In the genomic region with DNA sequence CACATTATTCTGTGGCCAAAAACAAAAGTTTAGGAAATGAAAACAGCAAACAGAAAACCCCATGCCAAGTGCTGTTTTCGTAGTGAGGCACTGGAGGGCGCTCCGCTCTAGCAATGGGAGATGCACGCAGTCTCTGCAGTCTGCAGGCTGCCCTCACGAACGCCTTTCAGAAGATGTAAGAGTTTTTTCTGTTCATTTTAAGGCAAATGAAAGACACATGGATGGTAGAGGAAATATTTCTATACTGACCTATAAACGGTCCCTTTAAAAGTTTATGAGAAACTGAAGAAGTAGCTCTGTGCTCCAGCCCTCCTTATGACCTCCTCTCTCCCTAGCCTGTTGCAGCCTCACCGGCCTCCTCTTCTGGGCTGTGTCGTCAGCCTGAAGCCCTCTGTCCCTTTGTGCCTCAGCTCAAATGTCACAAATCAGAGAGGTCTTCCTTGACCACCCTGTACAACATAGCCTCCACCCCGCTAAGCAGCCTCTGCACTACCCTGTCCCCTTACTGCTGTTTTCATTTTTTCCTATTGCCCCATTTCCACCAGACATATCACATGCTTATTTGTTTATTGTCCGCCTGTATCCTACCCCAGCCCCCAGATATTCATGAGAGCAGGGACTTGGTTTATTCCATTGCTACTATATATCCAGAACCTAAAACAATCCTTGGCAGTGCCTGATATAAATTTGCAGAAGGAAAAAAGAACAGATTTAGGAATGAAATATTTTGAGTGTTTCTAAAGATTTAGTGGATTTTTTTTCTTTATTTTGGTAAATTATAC, we compare ENCODE assay signal across 8 cellular contexts. TPM values are rescaled to one million over a fixed set of nuclear protein-coding genes. Genes with fewer than 3 reads are reported as not detected.
A peak's percentile ranks its signal among the peaks of the same experiment; 100 is the strongest.
DNase-seq lines count a peak whose midpoint lies in the region; ATAC-seq and TF ChIP-seq lines count a peak whose summit lies in the region.

No MANE protein-coding gene starts in this region.

- H2AFZ ChIP-seq in fibroblast of lung (ENCODE audit: low read length) = no peak overlapping the region

- H3K9me3 ChIP-seq in SJCRH30 (replicated peaks) (no peaks in the 10 kb centered on the region), fibroblast of lung (ENCODE audit: control insufficient read depth, insufficient read depth, low read depth, low read length) (no peaks in the 10 kb centered on the region), ovary (no peaks in the 10 kb centered on the region)

- ATAC-seq in HG02938 (IDR thresholded peaks at IDR 0.05; ENCODE audit: unreplicated experiment) (peak; percentile 70), HG03108 (IDR thresholded peaks at IDR 0.05; ENCODE audit: unreplicated experiment) (no peak), GM19397 (IDR thresholded peaks at IDR 0.05; ENCODE audit: unreplicated experiment) (no peak)

- no peak overlapping the region for H3K4me3 ChIP-seq in SJCRH30
- H3K4me3 ChIP-seq in fibroblast of lung (replicated peaks in 1 of 4; ENCODE audit: control extremely low read depth in 1 of 4, insufficient read depth in 1 of 4, low read depth in 3 of 4, low read length in 4 of 4) = no peak overlapping the region
- H3K4me3 ChIP-seq in ovary = no peak overlapping the region

- no peak overlapping the region for H3K9ac ChIP-seq in fibroblast of lung (ENCODE audit: insufficient read depth, low read length)

- 29 to 37% (median 35%) methylated on average over 11 of the region's 11 CpGs for WGBS in ovary, 3 donors

- no peaks in the 10 kb centered on the region for H3K79me2 ChIP-seq in fibroblast of lung (ENCODE audit: control insufficient read depth, insufficient read depth, low read length)

- intact Hi-C loops in ovary (cut with DNase I) = no loop called here

- H4K20me1 ChIP-seq in fibroblast of lung (ENCODE audit: control insufficient read depth, extremely low read depth, insufficient read depth, low read length) = no peaks in the 10 kb centered on the region

- peak; percentile 29 for DNase-seq in NCI-H2171 treated with DMSO at 0.1 percent for 48 hours (lab: John Stamatoyannopoulos, UW)
- DNase-seq in NCI-H2171 (lab: John Stamatoyannopoulos, UW) = no peak
- DNase-seq in SJCRH30 = peak; percentile 19 to 44
- DNase-seq in fibroblast of lung (ENCODE audit: low read depth in 2 of 2) = peak; percentile 35 to 62
- peak; percentile 40 to 69 (median 53) for DNase-seq in ovary

- H3K27ac ChIP-seq in SJCRH30 (no peak overlapping the region), fibroblast of lung (ENCODE audit: insufficient read depth, low read length) (no peak overlapping the region), ovary (no peak overlapping the region)

- no peak for TF ChIP-seq POLR2A in ovary (IDR thresholded peaks at IDR 0.05)

- H3K4me2 ChIP-seq in fibroblast of lung (ENCODE audit: extremely low read depth, insufficient read depth, low read length) = no peak overlapping the region

- no peaks in the 10 kb centered on the region for H3K4me1 ChIP-seq in SJCRH30
- no peaks in the 10 kb centered on the region for H3K4me1 ChIP-seq in fibroblast of lung (ENCODE audit: control insufficient read depth, extremely low read depth, insufficient read depth, low read length)
- peaks cover 5% of the 10 kb centered on the region for H3K4me1 ChIP-seq in ovary (ENCODE audit: insufficient read depth)

- H3K36me3 ChIP-seq in SJCRH30 (no peaks in the 10 kb centered on the region), fibroblast of lung (ENCODE audit: control insufficient read depth, insufficient read depth, low read length) (no peaks in the 10 kb centered on the region), ovary (no peaks in the 10 kb centered on the region)

- no peak for TF ChIP-seq EP300 in ovary (IDR thresholded peaks at IDR 0.05)

- TF ChIP-seq CTCF in fibroblast of lung (conservative IDR thresholded peaks at IDR 0.05 in 1 of 2, IDR thresholded peaks at IDR 0.05 in 1 of 2; ENCODE audit: low read depth in 1 of 2, low read length in 2 of 2) (peak; percentile 71 to 87), ovary (IDR thresholded peaks at IDR 0.05) (peak in 2 of 3 donors; percentile 23 to 48)

- H3K27me3 ChIP-seq in SJCRH30 (no peaks in the 10 kb centered on the region), fibroblast of lung (ENCODE audit: control insufficient read depth, insufficient read depth, low read length) (no peaks in the 10 kb centered on the region), ovary (no peaks in the 10 kb centered on the region)

RNA-seq across cellular contexts. Expression of a gene that starts 11.2 kb away (rescaled TPM):
- total RNA-seq in SJCRH30 (2014; rRNA removed; shearing (Covaris generic)) = 0.02 and 0.46 TPM in 2 replicates
- total RNA-seq in fibroblast of lung (1.3 and 1.8 TPM in 2 replicates), ovary (1 to 10 TPM; 2.0 to 7.3 (median 5.7) TPM)
- polyA plus RNA-seq in fibroblast of lung (1.2 and 2.0 TPM in 2 replicates), ovary (10 to 100 TPM in 1 of 2 donors, 1 to 10 TPM in 1; 1.9 to 18.7 TPM)
- 1.5 and 1.6 TPM in 2 replicates for polyA plus RNA-seq in fibroblast of lung (2012)
- polyA minus RNA-seq in fibroblast of lung (ENCODE audit: low replicate concordance) = not detected in 2 replicates
